21 cellular contexts compared by ENCODE assay signal in the genomic region with DNA sequence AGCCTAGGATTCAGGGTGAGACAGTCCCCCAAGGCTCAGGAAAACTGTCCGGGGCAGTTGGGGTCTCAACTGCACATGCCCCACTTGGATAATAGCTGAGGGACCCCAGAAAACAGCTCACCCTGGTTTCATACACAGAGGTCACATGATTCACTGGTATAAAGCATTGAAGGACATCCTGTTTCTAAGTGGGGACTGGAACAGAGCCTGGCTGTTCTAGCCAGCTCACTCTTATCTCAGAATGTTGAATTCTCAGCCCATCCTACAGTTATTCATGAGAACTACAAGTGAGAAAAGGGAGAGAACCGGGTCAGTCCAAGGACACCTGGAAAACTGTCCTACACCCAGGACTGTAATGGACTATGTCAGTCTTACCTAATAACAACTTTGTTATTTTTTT.
A peak's percentile ranks its signal among the peaks of the same experiment; 100 is the strongest.
DNase-seq lines count a peak whose midpoint lies in the region; ATAC-seq and TF ChIP-seq lines count a peak whose summit lies in the region.
"Had no signal": no experiment of that assay in that cellular context is flagged by ENCODE, and none has a peak within 500 bp of the region (broad histone marks: within the 10 kb centered on the region; RNA-seq: fewer than 3 reads in every experiment).

No MANE protein-coding gene starts in this region.

- H3K4me3 ChIP-seq in fibroblast of pulmonary artery (replicated peaks; ENCODE audit: low read depth, low read length): no peak overlapping the region
- H3K4me3 ChIP-seq in psoas muscle: no peak overlapping the region
- H3K4me3 ChIP-seq: SJCRH30 had no signal

- DNase-seq in left ventricle myocardium superior: no peak
- no peak for DNase-seq in Right ventricle myocardium inferior (ENCODE audit: missing footprints)
- peak; percentile 22 for DNase-seq in amniotic epithelial cell (ENCODE audit: low read depth)
- DNase-seq in fibroblast of pulmonary artery (ENCODE audit: low read depth): peak; percentile 30
- no peak for DNase-seq in natural killer cell
- DNase-seq in Calu3: no peak
- no peak for DNase-seq in psoas muscle
- DNase-seq: 8988T, H7, NCI-H1105, NCI-H146, NCI-H2029, NCI-H2227 treated with DMSO at 0.1 percent for 48 hours, NCI-H510A treated with DMSO at 0.1 percent for 48 hours, NCI-H774, SJCRH30 had no signal

- H3K9me3 Mint-ChIP-seq in natural killer cell (peaks cover 7 to 10% of the 10 kb centered on the region in 2 donors), Calu3 (ENCODE audit: low read depth, unreplicated experiment) (peaks cover 11% of the 10 kb centered on the region)

- CTCF ChIA-PET in Calu3 (lab: Charles Lee): no interaction called here

- 84 to 90% (median 88%) methylated on average over 2 of the region's 2 CpGs for WGBS in psoas muscle, 3 donors

- no peak for TF ChIP-seq CTCF in fibroblast of pulmonary artery (IDR thresholded peaks at IDR 0.05; ENCODE audit: low read length, missing control alignments)
- TF ChIP-seq CTCF in natural killer cell (IDR thresholded peaks at IDR 0.05): no peak
- TF ChIP-seq CTCF in Calu3 (IDR thresholded peaks at IDR 0.05; ENCODE audit: unreplicated experiment): no peak
- TF ChIP-seq CTCF in psoas muscle (IDR thresholded peaks at IDR 0.05): no peak

- no peaks in the 10 kb centered on the region for H3K9me3 ChIP-seq in psoas muscle

- intact Hi-C loops in left ventricle myocardium superior (cut with micrococcal nuclease) (no loop called here), Right ventricle myocardium inferior (cut with DNase I) (no loop called here), natural killer cell (cut with micrococcal nuclease) (no loop called here), Calu3 (cut with micrococcal nuclease; ENCODE audit: unreplicated experiment) (no loop called here), psoas muscle (cut with DNase I) (no loop called here)

- H3K27me3 ChIP-seq in psoas muscle (ENCODE audit: insufficient read depth in 3 of 3, low read length in 2 of 3): peaks cover 0 to 1% (median 0%) of the 10 kb centered on the region in 3 donors
- H3K27me3 ChIP-seq: SJCRH30 had no signal

- no peak overlapping the region for H3K27ac ChIP-seq in psoas muscle
- H3K27ac ChIP-seq: HL-60, KMS-11, SJCRH30 had no signal

- no TSS peak for BruUV-seq in Calu3 (replicated peaks; lab: Mats Ljungman, UMichigan)

- peak; percentile 48 for ATAC-seq in left ventricle myocardium superior
- no peak for ATAC-seq in Right ventricle myocardium inferior
- no peak for ATAC-seq in natural killer cell
- ATAC-seq in psoas muscle: no peak
- no peak for ATAC-seq in HG02981 (IDR thresholded peaks at IDR 0.05; ENCODE audit: unreplicated experiment)
- ATAC-seq: Panc1 had no signal

- H3K36me3 Mint-ChIP-seq in natural killer cell (peaks cover 12% of the 10 kb centered on the region), Calu3 (ENCODE audit: insufficient read depth, unreplicated experiment) (peaks cover 7% of the 10 kb centered on the region)
- H3K36me3 Mint-ChIP-seq: CD14-positive monocyte had no signal

- no peaks in the 10 kb centered on the region for H3K36me3 ChIP-seq in psoas muscle (ENCODE audit: insufficient read depth in 1 of 2, low read depth in 1 of 2)
- H3K36me3 ChIP-seq: SJCRH30 had no signal

- no peaks in the 10 kb centered on the region for H3K4me1 Mint-ChIP-seq in natural killer cell
- peaks cover 26% of the 10 kb centered on the region for H3K4me1 Mint-ChIP-seq in Calu3 (ENCODE audit: low read depth, unreplicated experiment)
- H3K4me1 Mint-ChIP-seq: CD14-positive monocyte had no signal

- H3K4me3 Mint-ChIP-seq in natural killer cell (no peak overlapping the region), Calu3 (ENCODE audit: low read depth, unreplicated experiment) (no peak overlapping the region)
- H3K4me3 Mint-ChIP-seq: CD14-positive monocyte had no signal

- H3K27ac Mint-ChIP-seq in natural killer cell (no peak overlapping the region), Calu3 (ENCODE audit: unreplicated experiment) (no peak overlapping the region)
- H3K27ac Mint-ChIP-seq: CD14-positive monocyte had no signal

- H3K27me3 Mint-ChIP-seq in natural killer cell (ENCODE audit: low read depth in 2 of 2) (peaks cover 0 to 3% of the 10 kb centered on the region in 2 donors), Calu3 (ENCODE audit: unreplicated experiment) (no peaks in the 10 kb centered on the region)

- H3K4me1 ChIP-seq in psoas muscle: no peaks in the 10 kb centered on the region

Comparison
In these comparisons a context has a peak if more than half of its experiments do, and no peak if none do; other contexts are left out.
1. DNase-seq: peak in amniotic epithelial cell (single experiment) and fibroblast of pulmonary artery (single experiment); none in left ventricle myocardium superior (single experiment), Right ventricle myocardium inferior (single experiment), natural killer cell (single experiment), Calu3 (single experiment) and psoas muscle (0 of 2).